ENCODE assay signal across 7 cellular contexts in genomic region chr20:62302341-62303048, GRCh38. TPM values are rescaled to one million over a fixed set of nuclear protein-coding genes. Genes with fewer than 3 reads are reported as not detected.
A peak's percentile ranks its signal among the peaks of the same experiment; 100 is the strongest.
DNase-seq lines count a peak whose midpoint lies in the region; ATAC-seq and TF ChIP-seq lines count a peak whose summit lies in the region.

TSS of gene ADRM1 (plus strand) at chr20:62302997. CDS start at chr20:62303569, 572 bp downstream.

- under 1% methylated on average over 43 of the region's 79 CpGs for WGBS in hepatocyte (ENCODE audit: low lambda C conversion rate, missing lambda C conversion rate)

- no peaks in the 10 kb centered on the region for H3K9me3 ChIP-seq in hepatocyte (ENCODE audit: low read depth)

- peak within 1 kb of the TSS; percentile 97 for H3K4me2 ChIP-seq in hepatocyte

- H3K4me3 ChIP-seq in astrocyte of the cerebellum (ENCODE audit: low read depth, low read length) (peak within 1 kb of the TSS; percentile 70), hepatocyte (peak within 1 kb of the TSS; percentile 45)

- peak; percentile 85 for TF ChIP-seq CTCF in astrocyte of the cerebellum (IDR thresholded peaks at IDR 0.05; ENCODE audit: low read depth, low read length, missing control alignments)
- TF ChIP-seq CTCF in hepatocyte (IDR thresholded peaks at IDR 0.05; ENCODE audit: poor library complexity) = peak; percentile 94

- peaks cover 36% of the 10 kb centered on the region for H3K79me2 ChIP-seq in hepatocyte

- in situ Hi-C loops in astrocyte of the cerebellum (cut with HindIII; ENCODE audit: low sequenced_read_pairs) = no loop called here

- peaks cover 15% of the 10 kb centered on the region for H3K4me1 ChIP-seq in hepatocyte (ENCODE audit: insufficient read depth)

- H3K27me3 ChIP-seq in hepatocyte = no peaks in the 10 kb centered on the region

- DNase-seq in NCI-H2029 (lab: John Stamatoyannopoulos, UW) = peak; percentile 95
- peak; percentile 91 for DNase-seq in T-helper 22 cell (ENCODE audit: low read depth)
- peak; percentile 89 for DNase-seq in astrocyte of the cerebellum (ENCODE audit: low read depth)
- DNase-seq in hepatocyte (ENCODE audit: low spot score) = peak; percentile 99
- DNase-seq in retina = peak; percentile 99

- peaks cover 37% of the 10 kb centered on the region for H4K20me1 ChIP-seq in hepatocyte (ENCODE audit: insufficient read depth, poor library complexity, severe bottlenecking)

- H2AFZ ChIP-seq in hepatocyte = peak within 1 kb of the TSS; percentile 40

- ATAC-seq in GM18505 (IDR thresholded peaks at IDR 0.05; ENCODE audit: unreplicated experiment) = peak; percentile 84
- ATAC-seq in HG02973 (IDR thresholded peaks at IDR 0.05; ENCODE audit: unreplicated experiment) = peak; percentile 74

- TF ChIP-seq POLR2A in GM18505 (IDR thresholded peaks at IDR 0.05; ENCODE audit: borderline replicate concordance, extremely low read depth, insufficient read depth, insufficient read length) = peak; percentile 81

- H3K9me2 ChIP-seq in hepatocyte (replicated peaks; ENCODE audit: insufficient read depth) = no peaks in the 10 kb centered on the region

- H3K36me3 ChIP-seq in hepatocyte (replicated peaks; ENCODE audit: insufficient read depth, low read depth) = no peaks in the 10 kb centered on the region

- peak within 1 kb of the TSS; percentile 93 for H3K27ac ChIP-seq in hepatocyte

RNA-seq across cellular contexts. Expression of gene ADRM1, which starts in this region (rescaled TPM):
- total RNA-seq in hepatocyte = 103 and 116 TPM in 2 replicates
- polyA plus RNA-seq in hepatocyte = 143 and 144 TPM in 2 replicates

Comparison
In these comparisons a context has a peak if more than half of its experiments do, and no peak if none do; other contexts are left out.
1. Peak in every context shown above with its lines: DNase-seq, ATAC-seq, H3K4me3 ChIP-seq and H3K27ac ChIP-seq.